In the genomic region with DNA sequence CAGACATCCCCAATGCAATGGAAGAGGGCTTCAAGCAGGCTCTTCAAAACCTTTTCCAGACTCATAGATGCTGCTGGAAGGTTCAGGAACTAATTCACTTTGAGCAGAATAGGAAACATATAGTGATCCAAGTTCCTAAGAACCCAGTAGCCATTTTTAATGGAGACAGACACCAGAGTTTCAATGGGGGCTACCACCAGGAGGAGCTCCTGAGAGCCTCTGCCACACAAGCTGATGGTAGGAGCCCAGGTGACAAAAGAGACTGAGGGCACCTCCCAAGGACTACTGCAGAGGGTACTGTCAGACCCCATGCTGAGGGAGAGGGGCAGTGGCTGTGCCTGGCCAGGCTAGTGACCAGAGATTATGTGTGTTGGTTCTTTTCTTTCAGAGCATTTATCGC, we compare ENCODE assay signal across 10 cellular contexts. TPM values are rescaled to one million over a fixed set of nuclear protein-coding genes. Genes with fewer than 3 reads are reported as not detected.
DNase-seq lines count a peak whose midpoint lies in the region; ATAC-seq and TF ChIP-seq lines count a peak whose summit lies in the region.
"Had no signal": no experiment of that assay in that cellular context is flagged by ENCODE, and none has a peak within 500 bp of the region (broad histone marks: within the 10 kb centered on the region; RNA-seq: fewer than 3 reads in every experiment).

No MANE protein-coding gene starts in this region.

- H3K27ac ChIP-seq in 22Rv1, result no peak overlapping the region
- no peak overlapping the region for H3K27ac ChIP-seq in GM23338 (ENCODE audit: low read depth)

- H3K27ac Mint-ChIP-seq in GM23338, result no peak overlapping the region
- H3K27ac Mint-ChIP-seq in activated CD4-positive, alpha-beta T cell treated with anti-CD3 and anti-CD28 coated beads, Interleukin-2, amount 10 ng/mL, durations not matched to agents 24 days and 14 days, result peak overlapping the region; percentile 34
- H3K27ac Mint-ChIP-seq in glutamatergic neuron (ENCODE audit: unreplicated experiment), result no peak overlapping the region
- H3K27ac Mint-ChIP-seq: brain, nephron had no signal

- H3K9me3 Mint-ChIP-seq in GM23338, result no peaks in the 10 kb centered on the region; the same call in 2 of the 3 replicates
- peaks cover 16% of the 10 kb centered on the region for H3K9me3 Mint-ChIP-seq in activated CD4-positive, alpha-beta T cell treated with anti-CD3 and anti-CD28 coated beads, Interleukin-2, amount 10 ng/mL, durations not matched to agents 24 days and 14 days
- H3K9me3 Mint-ChIP-seq in glutamatergic neuron (ENCODE audit: unreplicated experiment), result peaks cover 2% of the 10 kb centered on the region
- H3K9me3 Mint-ChIP-seq: brain had no signal

- peak; percentile 72 for DNase-seq in GM23338 (ENCODE audit: low spot score)
- DNase-seq in activated CD4-positive, alpha-beta T cell treated with anti-CD3 and anti-CD28 coated beads, Interleukin-2, amount 10 ng/mL, durations not matched to agents 24 days and 14 days, result peak; percentile 74
- DNase-seq in glutamatergic neuron, result peak; percentile 26
- no peak for DNase-seq in GM03348 (ENCODE audit: low spot score)
- no peak for DNase-seq in foreskin melanocyte

- H3K79me2 ChIP-seq in GM23338 (replicated peaks; ENCODE audit: insufficient read depth), result no peaks in the 10 kb centered on the region

- no peaks in the 10 kb centered on the region for H3F3A ChIP-seq in GM23338 (replicated peaks; ENCODE audit: low read depth)

- peak; percentile 82 for ATAC-seq in GM23338
- ATAC-seq in HG03469 (IDR thresholded peaks at IDR 0.05; ENCODE audit: unreplicated experiment), result no peak
- ATAC-seq in HG03039 (IDR thresholded peaks at IDR 0.05; ENCODE audit: unreplicated experiment), result no peak

- H3K4me2 ChIP-seq in GM23338, result no peak overlapping the region

- H3K4me1 ChIP-seq in GM23338 (ENCODE audit: insufficient read depth), result no peaks in the 10 kb centered on the region

- H2AFZ ChIP-seq in GM23338, result peak overlapping the region; percentile 95

- peaks cover 7% of the 10 kb centered on the region; the same call in 2 of the 3 replicates for H3K4me1 Mint-ChIP-seq in GM23338
- H3K4me1 Mint-ChIP-seq in activated CD4-positive, alpha-beta T cell treated with anti-CD3 and anti-CD28 coated beads, Interleukin-2, amount 10 ng/mL, durations not matched to agents 24 days and 14 days, result peaks cover 33% of the 10 kb centered on the region
- H3K4me1 Mint-ChIP-seq in glutamatergic neuron (ENCODE audit: low read depth, unreplicated experiment), result peaks cover 7% of the 10 kb centered on the region
- H3K4me1 Mint-ChIP-seq: brain, nephron had no signal

- H3K4me3 Mint-ChIP-seq in GM23338 (no peak overlapping the region), glutamatergic neuron (ENCODE audit: unreplicated experiment) (no peak overlapping the region)
- no peak overlapping the region for H3K4me3 Mint-ChIP-seq in activated CD4-positive, alpha-beta T cell treated with anti-CD3 and anti-CD28 coated beads, Interleukin-2, amount 10 ng/mL, durations not matched to agents 24 days and 14 days
- H3K4me3 Mint-ChIP-seq: brain, nephron had no signal

- H3K36me3 Mint-ChIP-seq in GM23338 (ENCODE audit: low read depth) (no peaks in the 10 kb centered on the region), glutamatergic neuron (ENCODE audit: unreplicated experiment) (no peaks in the 10 kb centered on the region)
- H3K36me3 Mint-ChIP-seq in activated CD4-positive, alpha-beta T cell treated with anti-CD3 and anti-CD28 coated beads, Interleukin-2, amount 10 ng/mL, durations not matched to agents 24 days and 14 days (ENCODE audit: low read depth), result peaks cover 4% of the 10 kb centered on the region
- H3K36me3 Mint-ChIP-seq: brain had no signal

- no peaks in the 10 kb centered on the region; the same call in 1 of the 2 replicates for H4K20me1 ChIP-seq in GM23338 (replicated peaks; ENCODE audit: insufficient read depth)

- intact Hi-C loops in activated CD4-positive, alpha-beta T cell treated with anti-CD3 and anti-CD28 coated beads, Interleukin-2, amount 10 ng/mL, durations not matched to agents 24 days and 14 days (cut with micrococcal nuclease), result no loop called here

- no peaks in the 10 kb centered on the region for H3K36me3 ChIP-seq in GM23338 (ENCODE audit: insufficient read depth)

- no peaks in the 10 kb centered on the region for H3K9me2 ChIP-seq in GM23338 (ENCODE audit: insufficient read depth)

- H3K27me3 Mint-ChIP-seq in GM23338 (ENCODE audit: insufficient read depth, low read depth, poor library complexity) (no peaks in the 10 kb centered on the region), glutamatergic neuron (ENCODE audit: unreplicated experiment) (no peaks in the 10 kb centered on the region)
- H3K27me3 Mint-ChIP-seq in activated CD4-positive, alpha-beta T cell treated with anti-CD3 and anti-CD28 coated beads, Interleukin-2, amount 10 ng/mL, durations not matched to agents 24 days and 14 days, result no peaks in the 10 kb centered on the region
- H3K27me3 Mint-ChIP-seq: brain had no signal

- H3K4me3 ChIP-seq in GM23338, result no peak overlapping the region

- TF ChIP-seq CTCF in 22Rv1 (IDR thresholded peaks at IDR 0.05) (peak; percentile 85), GM23338 (conservative IDR thresholded peaks at IDR 0.05; ENCODE audit: low read depth in 2 of 2) (peak; percentile 77 to 79), glutamatergic neuron (IDR thresholded peaks at IDR 0.05; ENCODE audit: partially characterized antibody, unreplicated experiment) (no peak)

- H3K27me3 ChIP-seq in GM23338 (ENCODE audit: insufficient read depth), result no peaks in the 10 kb centered on the region

TF ChIP-seq in GM23338, 12 proteins besides CTCF, POLR2A, EP300 and RAD21:
- TF ChIP-seq, protein P1, sequence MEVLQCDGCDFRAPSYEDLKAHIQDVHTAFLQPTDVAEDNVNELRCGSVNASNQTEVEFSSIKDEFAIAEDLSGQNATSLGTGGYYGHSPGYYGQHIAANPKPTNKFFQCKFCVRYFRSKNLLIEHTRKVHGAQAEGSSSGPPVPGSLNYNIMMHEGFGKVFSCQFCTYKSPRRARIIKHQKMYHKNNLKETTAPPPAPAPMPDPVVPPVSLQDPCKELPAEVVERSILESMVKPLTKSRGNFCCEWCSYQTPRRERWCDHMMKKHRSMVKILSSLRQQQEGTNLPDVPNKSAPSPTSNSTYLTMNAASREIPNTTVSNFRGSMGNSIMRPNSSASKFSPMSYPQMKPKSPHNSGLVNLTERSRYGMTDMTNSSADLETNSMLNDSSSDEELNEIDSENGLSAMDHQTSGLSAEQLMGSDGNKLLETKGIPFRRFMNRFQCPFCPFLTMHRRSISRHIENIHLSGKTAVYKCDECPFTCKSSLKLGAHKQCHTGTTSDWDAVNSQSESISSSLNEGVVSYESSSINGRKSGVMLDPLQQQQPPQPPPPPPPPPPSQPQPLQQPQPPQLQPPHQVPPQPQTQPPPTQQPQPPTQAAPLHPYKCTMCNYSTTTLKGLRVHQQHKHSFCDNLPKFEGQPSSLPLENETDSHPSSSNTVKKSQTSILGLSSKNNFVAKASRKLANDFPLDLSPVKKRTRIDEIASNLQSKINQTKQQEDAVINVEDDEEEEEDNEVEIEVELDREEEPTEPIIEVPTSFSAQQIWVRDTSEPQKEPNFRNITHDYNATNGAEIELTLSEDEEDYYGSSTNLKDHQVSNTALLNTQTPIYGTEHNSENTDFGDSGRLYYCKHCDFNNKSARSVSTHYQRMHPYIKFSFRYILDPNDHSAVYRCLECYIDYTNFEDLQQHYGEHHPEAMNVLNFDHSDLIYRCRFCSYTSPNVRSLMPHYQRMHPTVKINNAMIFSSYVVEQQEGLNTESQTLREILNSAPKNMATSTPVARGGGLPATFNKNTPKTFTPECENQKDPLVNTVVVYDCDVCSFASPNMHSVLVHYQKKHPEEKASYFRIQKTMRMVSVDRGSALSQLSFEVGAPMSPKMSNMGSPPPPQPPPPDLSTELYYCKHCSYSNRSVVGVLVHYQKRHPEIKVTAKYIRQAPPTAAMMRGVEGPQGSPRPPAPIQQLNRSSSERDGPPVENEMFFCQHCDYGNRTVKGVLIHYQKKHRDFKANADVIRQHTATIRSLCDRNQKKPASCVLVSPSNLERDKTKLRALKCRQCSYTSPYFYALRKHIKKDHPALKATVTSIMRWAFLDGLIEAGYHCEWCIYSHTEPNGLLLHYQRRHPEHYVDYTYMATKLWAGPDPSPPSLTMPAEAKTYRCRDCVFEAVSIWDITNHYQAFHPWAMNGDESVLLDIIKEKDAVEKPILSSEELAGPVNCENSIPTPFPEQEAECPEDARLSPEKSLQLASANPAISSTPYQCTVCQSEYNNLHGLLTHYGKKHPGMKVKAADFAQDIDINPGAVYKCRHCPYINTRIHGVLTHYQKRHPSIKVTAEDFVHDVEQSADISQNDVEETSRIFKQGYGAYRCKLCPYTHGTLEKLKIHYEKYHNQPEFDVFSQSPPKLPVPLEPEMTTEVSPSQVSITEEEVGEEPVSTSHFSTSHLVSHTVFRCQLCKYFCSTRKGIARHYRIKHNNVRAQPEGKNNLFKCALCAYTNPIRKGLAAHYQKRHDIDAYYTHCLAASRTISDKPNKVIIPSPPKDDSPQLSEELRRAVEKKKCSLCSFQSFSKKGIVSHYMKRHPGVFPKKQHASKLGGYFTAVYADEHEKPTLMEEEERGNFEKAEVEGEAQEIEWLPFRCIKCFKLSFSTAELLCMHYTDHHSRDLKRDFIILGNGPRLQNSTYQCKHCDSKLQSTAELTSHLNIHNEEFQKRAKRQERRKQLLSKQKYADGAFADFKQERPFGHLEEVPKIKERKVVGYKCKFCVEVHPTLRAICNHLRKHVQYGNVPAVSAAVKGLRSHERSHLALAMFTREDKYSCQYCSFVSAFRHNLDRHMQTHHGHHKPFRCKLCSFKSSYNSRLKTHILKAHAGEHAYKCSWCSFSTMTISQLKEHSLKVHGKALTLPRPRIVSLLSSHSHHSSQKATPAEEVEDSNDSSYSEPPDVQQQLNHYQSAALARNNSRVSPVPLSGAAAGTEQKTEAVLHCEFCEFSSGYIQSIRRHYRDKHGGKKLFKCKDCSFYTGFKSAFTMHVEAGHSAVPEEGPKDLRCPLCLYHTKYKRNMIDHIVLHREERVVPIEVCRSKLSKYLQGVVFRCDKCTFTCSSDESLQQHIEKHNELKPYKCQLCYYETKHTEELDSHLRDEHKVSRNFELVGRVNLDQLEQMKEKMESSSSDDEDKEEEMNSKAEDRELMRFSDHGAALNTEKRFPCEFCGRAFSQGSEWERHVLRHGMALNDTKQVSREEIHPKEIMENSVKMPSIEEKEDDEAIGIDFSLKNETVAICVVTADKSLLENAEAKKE (CRISPR knock-in tag; IDR thresholded peaks at IDR 0.05), result 0 out of 2 replicates have a peak, but pooled peaks have one; percentile 12
- TF ChIP-seq CREB1 (CRISPR knock-in tag; IDR thresholded peaks at IDR 0.05; ENCODE audit: low read depth), result no peak
TF ChIP-seq in GM23338: peak in this region for 1.

RNA-seq across cellular contexts. Expression of a gene that starts 45.9 kb away (rescaled TPM):
- total RNA-seq in GM23338 (2014; rRNA removed; shearing (Covaris generic)), result not detected in 2 replicates
- not detected in 2 replicates for polyA plus RNA-seq in GM23338 (2016; fragmentation: Nextera tagmentation; extraction: Ambion mirVana)
- total RNA-seq in activated CD4-positive, alpha-beta T cell treated with anti-CD3 and anti-CD28 coated beads, Interleukin-2, amount 10 ng/mL, durations not matched to agents 24 days and 14 days, result 279 and 285 TPM in 2 replicates
- total RNA-seq in glutamatergic neuron (ENCODE audit: unreplicated experiment), result not detected

Comparison
In these comparisons a context has a peak if more than half of its experiments do, and no peak if none do; other contexts are left out.
1. DNase-seq: peak in GM23338 (single experiment), activated CD4-positive, alpha-beta T cell treated with anti-CD3 and anti-CD28 coated beads, Interleukin-2, amount 10 ng/mL, durations not matched to agents 24 days and 14 days (single experiment) and glutamatergic neuron (single experiment); none in GM03348 (single experiment) and foreskin melanocyte (single experiment).
2. RNA of a gene that starts 45.9 kb away (total RNA-seq): 279 to 285 TPM in activated CD4-positive, alpha-beta T cell treated with anti-CD3 and anti-CD28 coated beads, Interleukin-2, amount 10 ng/mL, durations not matched to agents 24 days and 14 days; not detected in GM23338 and not detected in glutamatergic neuron (single experiment); every median in the first group is over 100 times any median in the second.